In the genomic region with DNA sequence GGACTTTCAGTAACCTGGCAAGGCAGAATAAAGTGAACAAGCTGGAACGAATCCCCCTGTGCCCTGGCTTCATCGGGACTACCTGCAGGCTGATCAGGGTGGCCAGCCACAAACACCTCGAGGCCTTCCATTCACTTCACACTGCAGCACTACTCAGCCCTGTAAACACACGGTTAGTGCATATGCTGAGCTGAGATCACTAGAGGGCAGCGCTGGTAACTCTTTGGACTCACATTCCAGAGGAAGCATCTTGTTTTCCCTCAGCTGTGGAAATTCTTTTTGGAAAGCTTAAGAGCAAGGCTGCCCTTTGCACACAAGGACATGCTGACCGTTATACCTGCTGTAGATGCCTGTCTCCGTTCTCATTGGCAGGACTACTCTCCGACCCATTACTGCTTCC, we compare ENCODE assay signal across 8 cellular contexts. TPM values are rescaled to one million over a fixed set of nuclear protein-coding genes. Genes with fewer than 3 reads are reported as not detected.
DNase-seq lines count a peak whose midpoint lies in the region; ATAC-seq, FAIRE-seq and TF ChIP-seq lines count a peak whose summit lies in the region.

No MANE protein-coding gene starts in this region.

- no peak for FAIRE-seq in GM12892 (lab: Jason Lieb, UNC)

- TF ChIP-seq CTCF in A673 (conservative IDR thresholded peaks at IDR 0.05; ENCODE audit: low read depth, low read length) (peak; percentile 59), GM12864 (IDR thresholded peaks at IDR 0.05; ENCODE audit: low read depth, low read length, missing control alignments) (peak; percentile 40), body of pancreas (IDR thresholded peaks at IDR 0.05) (peak in 1 of 7 experiments; percentile 13), thyroid gland (IDR thresholded peaks at IDR 0.05) (no peak)

- BruUV-seq in A673 (replicated peaks; lab: Mats Ljungman, UMichigan): no TSS peak

- H3K4me3 ChIP-seq in A673 (ENCODE audit: low read depth, low read length, poor library complexity, severe bottlenecking) (no peak overlapping the region), GM12864 (ENCODE audit: low read depth, low read length) (no peak overlapping the region), body of pancreas (no peak overlapping the region), thyroid gland (replicated peaks in 1 of 3) (no peak overlapping the region)

- intact Hi-C loops in A673 (cut with micrococcal nuclease; ENCODE audit: unreplicated experiment) (loop anchor here (2.0 kb wide), 1 partner anchor 205 kb away; no protein-coding TSS in a partner anchor), body of pancreas (cut with DNase I) (no loop called here), thyroid gland (cut with DNase I) (no loop called here)

- H3K27me3 ChIP-seq in A673 (replicated peaks; ENCODE audit: insufficient read depth, low read depth, low read length, poor library complexity) (no peaks in the 10 kb centered on the region), body of pancreas (no peaks in the 10 kb centered on the region), thyroid gland (no peaks in the 10 kb centered on the region)

- TF ChIP-seq POLR2A in body of pancreas (IDR thresholded peaks at IDR 0.05): no peak
- TF ChIP-seq POLR2A in thyroid gland (IDR thresholded peaks at IDR 0.05): no peak
- no peak for TF ChIP-seq POLR2A in GM12892 (IDR thresholded peaks at IDR 0.05; ENCODE audit: low read depth, low read length)

- CTCF ChIA-PET in A673 (lab: Charles Lee): interaction anchor here (1.0 kb wide), 1 partner anchor 8 kb away, joined by 4 read pairs; no protein-coding TSS in a partner anchor

- peak; percentile 42 for ATAC-seq in body of pancreas
- ATAC-seq in GM19395 (IDR thresholded peaks at IDR 0.05; ENCODE audit: unreplicated experiment): no peak

- H3K9me3 ChIP-seq in A673 (ENCODE audit: low read depth, low read length, poor library complexity, severe bottlenecking): no peaks in the 10 kb centered on the region
- H3K9me3 ChIP-seq in body of pancreas: no peaks in the 10 kb centered on the region
- H3K9me3 ChIP-seq in thyroid gland: no peaks in the 10 kb centered on the region

- H3K27ac ChIP-seq in A673 (ENCODE audit: low read depth, low read length, poor library complexity, severe bottlenecking) (no peak overlapping the region), body of pancreas (no peak overlapping the region), thyroid gland (no peak overlapping the region)

- H3K36me3 ChIP-seq in A673 (ENCODE audit: insufficient read depth, low read length, poor library complexity, severe bottlenecking): peaks cover 79% of the 10 kb centered on the region
- peaks cover 4 to 45% of the 10 kb centered on the region in 2 donors for H3K36me3 ChIP-seq in body of pancreas (replicated peaks in 1 of 2; ENCODE audit: insufficient read depth in 1 of 2, low read depth in 2 of 2)
- H3K36me3 ChIP-seq in thyroid gland: peaks cover 51 to 74% of the 10 kb centered on the region in 2 donors

- 41 to 53% methylated on average over 8 of the region's 8 CpGs for WGBS in body of pancreas, 2 donors
- WGBS in thyroid gland, 2 donors: 54 to 63% methylated on average over 8 of the region's 8 CpGs

- H3K4me1 ChIP-seq in A673 (ENCODE audit: insufficient read depth, low read length, poor library complexity, severe bottlenecking): no peaks in the 10 kb centered on the region
- no peaks in the 10 kb centered on the region for H3K4me1 ChIP-seq in body of pancreas
- peaks cover 0 to 5% of the 10 kb centered on the region in 2 donors for H3K4me1 ChIP-seq in thyroid gland

- DNase-seq in A673 (ENCODE audit: low spot score) (peak; percentile 52), GM12864 (ENCODE audit: low read depth) (no peak), NCI-H345 (lab: John Stamatoyannopoulos, UW) (peak; percentile 40), body of pancreas (peak in 1 of 4 donors; percentile 33), lung microvascular endothelial cell (ENCODE audit: low read depth in 2 of 2) (peak; percentile 58 to 68), thyroid gland (no peak), GM12892 (ENCODE audit: insufficient read length) (no peak)

- POLR2A ChIA-PET in A673 (lab: Charles Lee; ENCODE audit: low non-redundant PET): no interaction called here

RNA-seq across cellular contexts. Expression of gene PCSK9, which starts 32.1 kb away (rescaled TPM):
- total RNA-seq in A673 (2021) (38.9 and 41.9 TPM in 2 replicates), body of pancreas (10 to 100 TPM in 1 of 2 donors, 1 to 10 TPM in 1; 6.0 to 13.8 TPM), lung microvascular endothelial cell (under 0.01 TPM in 1 of 2 replicates, not detected in the other), thyroid gland (not detected)
- not detected for polyA plus RNA-seq in GM12892 (2012; ENCODE audit: missing spikeins)

Comparison
In these comparisons a context has a peak if more than half of its experiments do, and no peak if none do; other contexts are left out.
1. DNase-seq: peak in A673 (single experiment), NCI-H345 (single experiment) and lung microvascular endothelial cell (2 of 2); none in GM12864 (single experiment), thyroid gland (0 of 2) and GM12892 (single experiment).
2. CTCF ChIP-seq: peak in A673 (single experiment) and GM12864 (single experiment); none in thyroid gland (0 of 6).